ENCODE assay signal across 1 cellular context in the genomic region with DNA sequence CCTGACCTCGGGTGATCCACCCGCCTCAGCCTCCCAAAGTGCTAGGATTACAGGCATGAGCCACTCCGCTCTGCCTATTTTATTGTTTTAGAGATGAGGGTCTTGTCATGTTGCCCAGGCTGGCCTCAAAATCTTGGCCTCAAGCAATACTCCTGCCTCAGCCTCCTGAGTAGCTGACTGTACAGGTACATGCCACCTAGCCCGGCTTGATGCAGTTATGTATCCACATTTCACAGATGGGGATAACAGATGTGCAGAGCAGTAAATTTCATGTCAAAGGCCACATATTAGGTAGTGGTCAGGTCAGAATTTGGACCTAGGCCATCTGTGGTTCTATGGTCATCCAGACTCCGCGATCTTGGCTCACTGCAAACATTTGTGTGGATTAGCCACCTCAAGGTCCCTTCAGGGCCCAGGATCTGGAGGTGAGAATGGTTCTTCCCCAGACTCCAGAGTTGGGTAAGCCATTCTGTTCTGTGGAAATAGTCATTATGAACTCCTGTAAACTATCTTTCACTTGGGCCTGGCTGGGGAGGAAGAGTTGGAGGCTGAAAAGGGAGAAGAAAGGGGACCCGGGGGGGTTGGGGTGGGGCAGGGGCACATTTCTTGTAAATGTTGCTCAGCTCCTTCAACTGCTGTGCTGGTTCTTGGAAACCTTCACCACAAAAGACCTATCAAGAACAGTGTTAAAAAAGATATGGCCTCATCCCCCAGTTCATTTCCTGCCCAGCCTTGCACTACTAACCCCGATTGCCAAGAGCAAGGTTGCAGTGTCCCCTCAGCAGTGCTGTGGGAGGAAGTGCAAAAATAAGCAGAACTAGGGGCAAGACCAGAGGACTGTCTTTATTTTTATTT.
TF ChIP-seq lines count a peak whose summit lies in the region.

No MANE protein-coding gene starts in this region.

TF ChIP-seq in K562, 482 proteins besides CTCF, POLR2A, EP300 and RAD21 (continued from another document and continues in another):
- TF ChIP-seq, protein P1, sequence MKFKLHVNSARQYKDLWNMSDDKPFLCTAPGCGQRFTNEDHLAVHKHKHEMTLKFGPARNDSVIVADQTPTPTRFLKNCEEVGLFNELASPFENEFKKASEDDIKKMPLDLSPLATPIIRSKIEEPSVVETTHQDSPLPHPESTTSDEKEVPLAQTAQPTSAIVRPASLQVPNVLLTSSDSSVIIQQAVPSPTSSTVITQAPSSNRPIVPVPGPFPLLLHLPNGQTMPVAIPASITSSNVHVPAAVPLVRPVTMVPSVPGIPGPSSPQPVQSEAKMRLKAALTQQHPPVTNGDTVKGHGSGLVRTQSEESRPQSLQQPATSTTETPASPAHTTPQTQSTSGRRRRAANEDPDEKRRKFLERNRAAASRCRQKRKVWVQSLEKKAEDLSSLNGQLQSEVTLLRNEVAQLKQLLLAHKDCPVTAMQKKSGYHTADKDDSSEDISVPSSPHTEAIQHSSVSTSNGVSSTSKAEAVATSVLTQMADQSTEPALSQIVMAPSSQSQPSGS (CRISPR knock-in tag; IDR thresholded peaks at IDR 0.05): no peak
- no peak for TF ChIP-seq HDAC6 (IDR thresholded peaks at IDR 0.05; ENCODE audit: low read depth, low read length)
- TF ChIP-seq BDP1 (IDR thresholded peaks at IDR 0.05; ENCODE audit: insufficient read depth, insufficient read length): no peak
- TF ChIP-seq L3MBTL2 (IDR thresholded peaks at IDR 0.05): peak; percentile 75
- TF ChIP-seq NR1H2 (CRISPR knock-in tag; IDR thresholded peaks at IDR 0.05): no peak
- peak; percentile 53; the same call in 1 of the 2 replicates for TF ChIP-seq RB1 (IDR thresholded peaks at IDR 0.05; ENCODE audit: low read depth)
- TF ChIP-seq, protein P2, sequence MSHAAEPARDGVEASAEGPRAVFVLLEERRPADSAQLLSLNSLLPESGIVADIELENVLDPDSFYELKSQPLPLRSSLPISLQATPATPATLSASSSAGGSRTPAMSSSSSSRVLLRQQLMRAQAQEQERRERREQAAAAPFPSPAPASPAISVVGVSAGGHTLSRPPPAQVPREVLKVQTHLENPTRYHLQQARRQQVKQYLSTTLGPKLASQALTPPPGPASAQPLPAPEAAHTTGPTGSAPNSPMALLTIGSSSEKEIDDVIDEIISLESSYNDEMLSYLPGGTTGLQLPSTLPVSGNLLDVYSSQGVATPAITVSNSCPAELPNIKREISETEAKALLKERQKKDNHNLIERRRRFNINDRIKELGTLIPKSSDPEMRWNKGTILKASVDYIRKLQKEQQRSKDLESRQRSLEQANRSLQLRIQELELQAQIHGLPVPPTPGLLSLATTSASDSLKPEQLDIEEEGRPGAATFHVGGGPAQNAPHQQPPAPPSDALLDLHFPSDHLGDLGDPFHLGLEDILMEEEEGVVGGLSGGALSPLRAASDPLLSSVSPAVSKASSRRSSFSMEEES (CRISPR knock-in tag; IDR thresholded peaks at IDR 0.05): no peak; the same call in 1 of the 2 replicates
- TF ChIP-seq SRSF9 (IDR thresholded peaks at IDR 0.05; ENCODE audit: borderline replicate concordance, low read depth, low read length): no peak
- no peak for TF ChIP-seq DACH1 (IDR thresholded peaks at IDR 0.05; ENCODE audit: partially characterized antibody)
- no peak for TF ChIP-seq E2F5 (CRISPR knock-in tag; IDR thresholded peaks at IDR 0.05)
- TF ChIP-seq SNAPC5 (CRISPR knock-in tag; IDR thresholded peaks at IDR 0.05): no peak
- TF ChIP-seq HMGXB4 (CRISPR knock-in tag; IDR thresholded peaks at IDR 0.05): no peak
- no peak for TF ChIP-seq FOXK2 (conservative IDR thresholded peaks at IDR 0.05 in 1 of 2, IDR thresholded peaks at IDR 0.05 in 1 of 2; ENCODE audit: low read depth in 2 of 2)
- TF ChIP-seq ZNF668 (CRISPR knock-in tag; IDR thresholded peaks at IDR 0.05): peak; percentile 81
- 0 out of 2 replicates have a peak, but pooled peaks have one; percentile 17 for TF ChIP-seq ELF4 (CRISPR knock-in tag; IDR thresholded peaks at IDR 0.05)
- no peak for TF ChIP-seq CHD4 (IDR thresholded peaks at IDR 0.05; ENCODE audit: insufficient read depth, insufficient replicate concordance, low read depth, low read length, poor library complexity, severe bottlenecking)
- TF ChIP-seq, protein P3, sequence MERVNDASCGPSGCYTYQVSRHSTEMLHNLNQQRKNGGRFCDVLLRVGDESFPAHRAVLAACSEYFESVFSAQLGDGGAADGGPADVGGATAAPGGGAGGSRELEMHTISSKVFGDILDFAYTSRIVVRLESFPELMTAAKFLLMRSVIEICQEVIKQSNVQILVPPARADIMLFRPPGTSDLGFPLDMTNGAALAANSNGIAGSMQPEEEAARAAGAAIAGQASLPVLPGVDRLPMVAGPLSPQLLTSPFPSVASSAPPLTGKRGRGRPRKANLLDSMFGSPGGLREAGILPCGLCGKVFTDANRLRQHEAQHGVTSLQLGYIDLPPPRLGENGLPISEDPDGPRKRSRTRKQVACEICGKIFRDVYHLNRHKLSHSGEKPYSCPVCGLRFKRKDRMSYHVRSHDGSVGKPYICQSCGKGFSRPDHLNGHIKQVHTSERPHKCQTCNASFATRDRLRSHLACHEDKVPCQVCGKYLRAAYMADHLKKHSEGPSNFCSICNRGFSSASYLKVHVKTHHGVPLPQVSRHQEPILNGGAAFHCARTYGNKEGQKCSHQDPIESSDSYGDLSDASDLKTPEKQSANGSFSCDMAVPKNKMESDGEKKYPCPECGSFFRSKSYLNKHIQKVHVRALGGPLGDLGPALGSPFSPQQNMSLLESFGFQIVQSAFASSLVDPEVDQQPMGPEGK (CRISPR knock-in tag; IDR thresholded peaks at IDR 0.05; ENCODE audit: borderline replicate concordance): 0 out of 2 replicates have a peak, but pooled peaks have one; percentile 3
- TF ChIP-seq ESRRA (IDR thresholded peaks at IDR 0.05; ENCODE audit: borderline replicate concordance, low read depth): peak; percentile 94
- no peak for TF ChIP-seq PURB (CRISPR knock-in tag; IDR thresholded peaks at IDR 0.05; ENCODE audit: low read depth)
- peak; percentile 81 for TF ChIP-seq CREM (IDR thresholded peaks at IDR 0.05; ENCODE audit: low read depth)
- no peak for TF ChIP-seq MCM2 (IDR thresholded peaks at IDR 0.05; ENCODE audit: low read depth)
- TF ChIP-seq, protein P4, sequence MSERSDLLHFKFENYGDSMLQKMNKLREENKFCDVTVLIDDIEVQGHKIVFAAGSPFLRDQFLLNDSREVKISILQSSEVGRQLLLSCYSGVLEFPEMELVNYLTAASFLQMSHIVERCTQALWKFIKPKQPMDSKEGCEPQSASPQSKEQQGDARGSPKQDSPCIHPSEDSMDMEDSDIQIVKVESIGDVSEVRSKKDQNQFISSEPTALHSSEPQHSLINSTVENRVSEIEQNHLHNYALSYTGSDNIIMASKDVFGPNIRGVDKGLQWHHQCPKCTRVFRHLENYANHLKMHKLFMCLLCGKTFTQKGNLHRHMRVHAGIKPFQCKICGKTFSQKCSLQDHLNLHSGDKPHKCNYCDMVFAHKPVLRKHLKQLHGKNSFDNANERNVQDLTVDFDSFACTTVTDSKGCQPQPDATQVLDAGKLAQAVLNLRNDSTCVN (CRISPR knock-in tag; IDR thresholded peaks at IDR 0.05): no peak
- no peak for TF ChIP-seq PYGO2 (tag; IDR thresholded peaks at IDR 0.05)
- TF ChIP-seq PRPF4 (IDR thresholded peaks at IDR 0.05; ENCODE audit: insufficient read depth, low read depth, low read length, poor library complexity, severe bottlenecking): no peak
- TF ChIP-seq ZNF146 (CRISPR knock-in tag; IDR thresholded peaks at IDR 0.05; ENCODE audit: unreplicated experiment): no peak
- TF ChIP-seq, protein P5, sequence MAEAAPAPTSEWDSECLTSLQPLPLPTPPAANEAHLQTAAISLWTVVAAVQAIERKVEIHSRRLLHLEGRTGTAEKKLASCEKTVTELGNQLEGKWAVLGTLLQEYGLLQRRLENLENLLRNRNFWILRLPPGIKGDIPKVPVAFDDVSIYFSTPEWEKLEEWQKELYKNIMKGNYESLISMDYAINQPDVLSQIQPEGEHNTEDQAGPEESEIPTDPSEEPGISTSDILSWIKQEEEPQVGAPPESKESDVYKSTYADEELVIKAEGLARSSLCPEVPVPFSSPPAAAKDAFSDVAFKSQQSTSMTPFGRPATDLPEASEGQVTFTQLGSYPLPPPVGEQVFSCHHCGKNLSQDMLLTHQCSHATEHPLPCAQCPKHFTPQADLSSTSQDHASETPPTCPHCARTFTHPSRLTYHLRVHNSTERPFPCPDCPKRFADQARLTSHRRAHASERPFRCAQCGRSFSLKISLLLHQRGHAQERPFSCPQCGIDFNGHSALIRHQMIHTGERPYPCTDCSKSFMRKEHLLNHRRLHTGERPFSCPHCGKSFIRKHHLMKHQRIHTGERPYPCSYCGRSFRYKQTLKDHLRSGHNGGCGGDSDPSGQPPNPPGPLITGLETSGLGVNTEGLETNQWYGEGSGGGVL (CRISPR knock-in tag; IDR thresholded peaks at IDR 0.05): no peak
- no peak for TF ChIP-seq THRAP3 (IDR thresholded peaks at IDR 0.05; ENCODE audit: borderline replicate concordance)
- peak; percentile 82; the same call in 1 of the 2 replicates for TF ChIP-seq SLC30A9 (CRISPR knock-in tag; IDR thresholded peaks at IDR 0.05)
- peak; percentile 95 for TF ChIP-seq NCOR1 (IDR thresholded peaks at IDR 0.05)
- TF ChIP-seq PHF20 (IDR thresholded peaks at IDR 0.05; ENCODE audit: partially characterized antibody): no peak
- TF ChIP-seq RNF2 (IDR thresholded peaks at IDR 0.05): peak; percentile 100
- TF ChIP-seq CREB3L1 (IDR thresholded peaks at IDR 0.05; ENCODE audit: borderline replicate concordance, low read depth): peak; percentile 71; the same call in 1 of the 2 replicates
- 0 out of 4 replicates have a peak, but pooled peaks of 1 of the 2 experiments have one; percentile 42 for TF ChIP-seq UBTF (IDR thresholded peaks at IDR 0.05; ENCODE audit: borderline replicate concordance in 1 of 2, low read depth in 2 of 2, low read length in 2 of 2)
- TF ChIP-seq, protein P6, sequence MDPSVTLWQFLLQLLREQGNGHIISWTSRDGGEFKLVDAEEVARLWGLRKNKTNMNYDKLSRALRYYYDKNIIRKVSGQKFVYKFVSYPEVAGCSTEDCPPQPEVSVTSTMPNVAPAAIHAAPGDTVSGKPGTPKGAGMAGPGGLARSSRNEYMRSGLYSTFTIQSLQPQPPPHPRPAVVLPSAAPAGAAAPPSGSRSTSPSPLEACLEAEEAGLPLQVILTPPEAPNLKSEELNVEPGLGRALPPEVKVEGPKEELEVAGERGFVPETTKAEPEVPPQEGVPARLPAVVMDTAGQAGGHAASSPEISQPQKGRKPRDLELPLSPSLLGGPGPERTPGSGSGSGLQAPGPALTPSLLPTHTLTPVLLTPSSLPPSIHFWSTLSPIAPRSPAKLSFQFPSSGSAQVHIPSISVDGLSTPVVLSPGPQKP (CRISPR knock-in tag; IDR thresholded peaks at IDR 0.05): no peak
- TF ChIP-seq TEAD2 (tag; IDR thresholded peaks at IDR 0.05): no peak
- peak; percentile 52; the same call in 1 of the 2 replicates for TF ChIP-seq ATF3 (IDR thresholded peaks at IDR 0.05)
- TF ChIP-seq ATF3 (CRISPR knock-in tag; conservative IDR thresholded peaks at IDR 0.05): no peak
- TF ChIP-seq ZC3H11A (IDR thresholded peaks at IDR 0.05; ENCODE audit: low read depth, low read length): no peak
- no peak for TF ChIP-seq ADNP (tag; IDR thresholded peaks at IDR 0.05)
- TF ChIP-seq RBM34 (IDR thresholded peaks at IDR 0.05; ENCODE audit: borderline replicate concordance, insufficient read depth, low read length): no peak
